ENCODE assay signal across 28 cellular contexts in the genomic region with DNA sequence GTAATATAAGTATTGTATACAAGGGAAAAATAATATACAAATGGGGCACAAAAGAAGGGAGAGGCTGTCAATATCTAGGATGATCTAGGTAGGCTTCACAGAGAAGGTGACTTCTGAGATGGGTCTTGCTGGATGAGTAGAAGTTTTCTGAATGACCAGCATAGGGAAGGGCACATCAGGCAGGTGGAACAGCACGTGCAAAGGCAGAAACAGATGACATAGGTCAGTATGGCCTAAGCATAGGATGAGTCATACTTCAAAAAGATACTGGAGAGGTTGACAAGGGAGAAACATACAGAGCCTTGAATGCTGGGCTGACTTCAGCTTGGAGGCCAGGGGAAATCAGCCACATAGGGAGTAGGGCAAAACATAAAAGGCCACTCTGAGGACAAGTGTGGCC. TPM values are rescaled to one million over a fixed set of nuclear protein-coding genes. Genes with fewer than 3 reads are reported as not detected.
DNase-seq lines count a peak whose midpoint lies in the region; ATAC-seq, FAIRE-seq and TF ChIP-seq lines count a peak whose summit lies in the region.
"Had no signal": no experiment of that assay in that cellular context is flagged by ENCODE, and none has a peak within 500 bp of the region (broad histone marks: within the 10 kb centered on the region; RNA-seq: fewer than 3 reads in every experiment).

No MANE protein-coding gene starts in this region.

- CTCF ChIA-PET in MCF 10A (lab: Yijun Ruan, JAX), result interaction anchor here (0.9 kb wide), 1 partner anchor 39 kb away, joined by 3 read pairs; no protein-coding TSS in a partner anchor

- H3K4me1 ChIP-seq in breast epithelium, result no peaks in the 10 kb centered on the region
- H3K4me1 ChIP-seq in astrocyte (ENCODE audit: insufficient read depth, low read length), result peaks cover 21% of the 10 kb centered on the region
- H3K4me1 ChIP-seq: body of pancreas, SJCRH30 had no signal

- no peaks in the 10 kb centered on the region for H3K36me3 Mint-ChIP-seq in MCF 10A (ENCODE audit: insufficient read depth, unreplicated experiment)
- H3K36me3 Mint-ChIP-seq in astrocyte (ENCODE audit: low read depth, unreplicated experiment), result peaks cover 2% of the 10 kb centered on the region
- no peaks in the 10 kb centered on the region for H3K36me3 Mint-ChIP-seq in HFFc6 (ENCODE audit: low read depth)
- H3K36me3 Mint-ChIP-seq: activated naive CD8-positive, alpha-beta T cell treated with anti-CD3 and anti-CD28 coated beads, Interleukin-2, amount 10 ng/mL, durations not matched to agents 7 days and 5 days; naive thymus-derived CD8-positive, alpha-beta T cell had no signal

- no peak for TF ChIP-seq CTCF in MCF 10A (IDR thresholded peaks at IDR 0.05; ENCODE audit: unreplicated experiment)
- no peak for TF ChIP-seq CTCF in breast epithelium (IDR thresholded peaks at IDR 0.05)
- TF ChIP-seq CTCF in astrocyte (IDR thresholded peaks at IDR 0.05; ENCODE audit: insufficient read depth, low read depth, low read length), result no peak
- TF ChIP-seq CTCF in fibroblast of mammary gland (conservative IDR thresholded peaks at IDR 0.05; ENCODE audit: control insufficient read depth, insufficient read depth, low read depth, low read length), result no peak
- no peak for TF ChIP-seq CTCF in omental fat pad (IDR thresholded peaks at IDR 0.05)
- TF ChIP-seq CTCF in HFFc6 (IDR thresholded peaks at IDR 0.05), result no peak

- H3K27ac ChIP-seq in breast epithelium (no peak overlapping the region), astrocyte (ENCODE audit: low read depth, low read length) (no peak overlapping the region)
- H3K27ac ChIP-seq: body of pancreas, HL-60, ovary, SJCRH30, transverse colon had no signal

- H3K36me3 ChIP-seq in breast epithelium, result no peaks in the 10 kb centered on the region
- no peaks in the 10 kb centered on the region for H3K36me3 ChIP-seq in astrocyte (ENCODE audit: insufficient read depth, low read length)
- H3K36me3 ChIP-seq: ovary, SJCRH30, transverse colon had no signal

- ATAC-seq in omental fat pad (ENCODE audit: low FRiP score) (no peak), sciatic nerve (no peak), GM21576 (IDR thresholded peaks at IDR 0.05; ENCODE audit: unreplicated experiment) (no peak)
- ATAC-seq: body of pancreas; GM23338; naive thymus-derived CD8-positive, alpha-beta T cell; right cardiac atrium; stimulated activated naive CD8-positive, alpha-beta T cell treated with anti-CD3 and anti-CD28 coated beads, Interleukin-15, amount 100 ng/mL, for 72 hours; T-helper 17 cell had no signal

- H3K9me3 ChIP-seq in breast epithelium, result no peaks in the 10 kb centered on the region
- H3K9me3 ChIP-seq in astrocyte (ENCODE audit: insufficient read depth, low read depth, low read length), result no peaks in the 10 kb centered on the region
- H3K9me3 ChIP-seq: body of pancreas, ovary, SJCRH30, transverse colon had no signal

- TF ChIP-seq POLR2A in breast epithelium (IDR thresholded peaks at IDR 0.05), result no peak

- H3K27me3 ChIP-seq in breast epithelium, result no peaks in the 10 kb centered on the region
- H3K27me3 ChIP-seq in astrocyte (ENCODE audit: insufficient read depth, low read length), result peaks cover 14% of the 10 kb centered on the region
- H3K27me3 ChIP-seq: body of pancreas, ovary, SJCRH30 had no signal

- POLR2A ChIA-PET in MCF 10A (lab: Yijun Ruan, JAX), result no interaction called here

- H2AFZ ChIP-seq in astrocyte (ENCODE audit: low read depth, low read length), result no peak overlapping the region
- H2AFZ ChIP-seq: GM23338 had no signal

- no peaks in the 10 kb centered on the region for H3K27me3 Mint-ChIP-seq in MCF 10A (ENCODE audit: insufficient read depth, unreplicated experiment)
- peaks cover 9% of the 10 kb centered on the region for H3K27me3 Mint-ChIP-seq in astrocyte (ENCODE audit: low read depth, unreplicated experiment)
- peaks cover 13% of the 10 kb centered on the region for H3K27me3 Mint-ChIP-seq in HFFc6 (ENCODE audit: insufficient read depth)

- no peaks in the 10 kb centered on the region for H4K20me1 ChIP-seq in astrocyte (ENCODE audit: insufficient read depth, low read length)

- BruUV-seq in MCF 10A (replicated peaks; lab: Mats Ljungman, UMichigan), result no TSS peak

- H3K4me1 Mint-ChIP-seq in MCF 10A (ENCODE audit: insufficient read depth, unreplicated experiment) (peaks cover 6% of the 10 kb centered on the region), astrocyte (ENCODE audit: low read depth, unreplicated experiment) (peaks cover 41% of the 10 kb centered on the region), HFFc6 (ENCODE audit: low read depth) (peaks cover 22% of the 10 kb centered on the region)
- H3K4me1 Mint-ChIP-seq: stimulated activated naive CD8-positive, alpha-beta T cell treated with anti-CD3 and anti-CD28 coated beads, Interleukin-15, amount 100 ng/mL, for 72 hours; T-helper 17 cell had no signal

- H3K4me3 Mint-ChIP-seq in MCF 10A (ENCODE audit: unreplicated experiment) (no peak overlapping the region), astrocyte (ENCODE audit: unreplicated experiment) (peak overlapping the region; percentile 18), HFFc6 (no peak overlapping the region)
- H3K4me3 Mint-ChIP-seq: activated naive CD8-positive, alpha-beta T cell treated with anti-CD3 and anti-CD28 coated beads, Interleukin-2, amount 10 ng/mL, durations not matched to agents 7 days and 5 days; GM23338; naive thymus-derived CD8-positive, alpha-beta T cell; stimulated activated naive CD8-positive, alpha-beta T cell treated with anti-CD3 and anti-CD28 coated beads, Interleukin-15, amount 100 ng/mL, for 72 hours; T-helper 17 cell had no signal

- peak; percentile 14 for DNase-seq in MCF 10A (ENCODE audit: unreplicated experiment)
- no peak for DNase-seq in breast epithelium (ENCODE audit: low spot score in 2 of 2)
- peak; percentile 18 for DNase-seq in astrocyte (ENCODE audit: low read depth)
- peak; percentile 31 for DNase-seq in fibroblast of mammary gland (ENCODE audit: low read depth)
- no peak for DNase-seq in omental fat pad (ENCODE audit: low spot score)
- no peak for DNase-seq in sciatic nerve (ENCODE audit: low spot score)
- DNase-seq in HFFc6, result no peak
- DNase-seq: activated CD4-positive, alpha-beta T cell treated with anti-CD3 and anti-CD28 coated beads for 48 hours; activated naive CD8-positive, alpha-beta T cell treated with anti-CD3 and anti-CD28 coated beads, Interleukin-2, amount 10 ng/mL, durations not matched to agents 7 days and 5 days; body of pancreas; C1 segment of cervical spinal cord; EL; glutamatergic neuron; mesendoderm; naive thymus-derived CD8-positive, alpha-beta T cell; NCI-H2171; NCI-H524 treated with DMSO at 0.1 percent for 48 hours; ovary; right cardiac atrium; SJCRH30; stimulated activated naive CD8-positive, alpha-beta T cell treated with anti-CD3 and anti-CD28 coated beads, Interleukin-15, amount 100 ng/mL, for 72 hours; T-helper 17 cell; transverse colon had no signal

- no peak overlapping the region for H3K9ac ChIP-seq in astrocyte (ENCODE audit: low read length)

- H3K27ac Mint-ChIP-seq in MCF 10A (ENCODE audit: low read depth, unreplicated experiment), result no peak overlapping the region
- H3K27ac Mint-ChIP-seq in astrocyte (ENCODE audit: unreplicated experiment), result peak overlapping the region; percentile 49
- H3K27ac Mint-ChIP-seq in HFFc6, result no peak overlapping the region
- H3K27ac Mint-ChIP-seq: activated naive CD8-positive, alpha-beta T cell treated with anti-CD3 and anti-CD28 coated beads, Interleukin-2, amount 10 ng/mL, durations not matched to agents 7 days and 5 days; GM23338; stimulated activated naive CD8-positive, alpha-beta T cell treated with anti-CD3 and anti-CD28 coated beads, Interleukin-15, amount 100 ng/mL, for 72 hours; T-helper 17 cell had no signal

- H3K4me2 ChIP-seq in astrocyte (ENCODE audit: low read length), result no peak overlapping the region
- H3K4me2 ChIP-seq: GM23338 had no signal

- H3K4me3 ChIP-seq in breast epithelium (no peak overlapping the region), astrocyte (ENCODE audit: insufficient read depth, low read depth, low read length) (no peak overlapping the region), fibroblast of mammary gland (ENCODE audit: control insufficient read depth, low read depth, low read length) (no peak overlapping the region)
- H3K4me3 ChIP-seq: body of pancreas, GM23338, ovary, SJCRH30, transverse colon had no signal

- H3K79me2 ChIP-seq in astrocyte (ENCODE audit: insufficient read depth, low read length), result no peaks in the 10 kb centered on the region

- H3K9me3 Mint-ChIP-seq in MCF 10A (ENCODE audit: unreplicated experiment), result no peaks in the 10 kb centered on the region
- peaks cover 4% of the 10 kb centered on the region for H3K9me3 Mint-ChIP-seq in astrocyte (ENCODE audit: unreplicated experiment)
- no peaks in the 10 kb centered on the region for H3K9me3 Mint-ChIP-seq in HFFc6
- H3K9me3 Mint-ChIP-seq: activated naive CD8-positive, alpha-beta T cell treated with anti-CD3 and anti-CD28 coated beads, Interleukin-2, amount 10 ng/mL, durations not matched to agents 7 days and 5 days; GM23338; naive thymus-derived CD8-positive, alpha-beta T cell; stimulated activated naive CD8-positive, alpha-beta T cell treated with anti-CD3 and anti-CD28 coated beads, Interleukin-15, amount 100 ng/mL, for 72 hours had no signal

- peak; percentile 66 for FAIRE-seq in astrocyte (lab: Jason Lieb, UNC)
- FAIRE-seq: D721Med, endometrium had no signal

- intact Hi-C loops in MCF 10A (cut with micrococcal nuclease) (no loop called here), breast epithelium (cut with DNase I; ENCODE audit: low total_unique reads) (loop anchor here (2.0 kb wide), 1 partner anchor 54 kb away; no protein-coding TSS in a partner anchor), sciatic nerve (cut with DNase I) (no loop called here)

RNA-seq across cellular contexts. Expression of a gene that starts 31.9 kb away (rescaled TPM):
- total RNA-seq in MCF 10A (2022), result 18.0 and 23.6 TPM in 2 replicates
- total RNA-seq in breast epithelium, result 10 to 100 TPM; 42.3 to 64.6 (median 53.9) TPM
- 35.5 and 52.4 TPM in 2 replicates for total RNA-seq in astrocyte
- total RNA-seq in omental fat pad, result 10 to 100 TPM; 51.9 to 86.1 (median 77.0) TPM
- total RNA-seq in sciatic nerve, result 55.5 TPM
- total RNA-seq in HFFc6 (2021; fragmentation: NEBNext Ultra II Directional; extraction: Animal tissue kit (Norgen Biotek cat#: 25700)), result 10 to 100 TPM; 44.0 to 66.2 (median 47.5) TPM

Comparison
In these comparisons a context has a peak if more than half of its experiments do, and no peak if none do; other contexts are left out.
1. DNase-seq: peak in MCF 10A (single experiment), astrocyte (single experiment) and fibroblast of mammary gland (single experiment); none in breast epithelium (0 of 2), omental fat pad (single experiment), sciatic nerve (single experiment) and HFFc6 (single experiment).